15 cellular contexts compared by ENCODE assay signal in the genomic region with DNA sequence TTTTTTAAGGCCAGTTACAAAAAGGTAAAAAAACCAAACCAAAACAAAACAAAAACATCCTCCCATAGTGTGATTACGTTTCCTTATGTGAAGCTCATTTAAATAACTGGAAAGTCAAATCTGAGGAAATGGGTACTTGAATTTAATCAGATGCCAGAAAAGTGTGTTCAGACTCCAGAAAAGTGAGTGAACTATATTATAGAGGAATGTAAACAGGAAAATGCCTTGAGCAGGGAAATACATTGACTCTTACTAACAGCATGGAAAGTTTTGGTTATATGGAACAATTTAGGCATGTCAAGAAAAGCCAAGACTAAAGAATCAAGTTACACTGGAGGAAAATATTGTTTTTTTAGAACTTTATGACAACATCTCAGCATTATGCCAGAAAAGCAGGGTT. TPM values are rescaled to one million over a fixed set of nuclear protein-coding genes. Genes with fewer than 3 reads are reported as not detected.
A peak's percentile ranks its signal among the peaks of the same experiment; 100 is the strongest.
DNase-seq lines count a peak whose midpoint lies in the region; ATAC-seq and TF ChIP-seq lines count a peak whose summit lies in the region.
"Had no signal": no experiment of that assay in that cellular context is flagged by ENCODE, and none has a peak within 500 bp of the region (broad histone marks: within the 10 kb centered on the region; RNA-seq: fewer than 3 reads in every experiment).

No MANE protein-coding gene starts in this region.

- H3K36me3 ChIP-seq in HCT116 (ENCODE audit: control insufficient read depth in 1 of 2, insufficient read depth in 2 of 2, low read length in 2 of 2) = no peaks in the 10 kb centered on the region

- no peaks in the 10 kb centered on the region for H3K9me3 ChIP-seq in HCT116 (ENCODE audit: control insufficient read depth in 1 of 2, insufficient read depth in 1 of 2, low read depth in 1 of 2, low read length in 2 of 2)

- no peaks in the 10 kb centered on the region for H3K79me2 ChIP-seq in HCT116 (ENCODE audit: insufficient read depth, low read length)

- H3K4me1 Mint-ChIP-seq in endothelial cell (ENCODE audit: unreplicated experiment) (peaks cover 9% of the 10 kb centered on the region), progenitor cell of endocrine pancreas (ENCODE audit: low read depth) (peaks cover 4% of the 10 kb centered on the region)
- H3K4me1 Mint-ChIP-seq: neural crest cell had no signal

- no peak for ATAC-seq in HCT116
- no peak for ATAC-seq in GM21390 (IDR thresholded peaks at IDR 0.05; ENCODE audit: unreplicated experiment)

- peak overlapping the region; percentile 98 for H3K27ac Mint-ChIP-seq in endothelial cell (ENCODE audit: unreplicated experiment)
- H3K27ac Mint-ChIP-seq in progenitor cell of endocrine pancreas = peak overlapping the region; percentile 3
- H3K27ac Mint-ChIP-seq: activated naive CD8-positive, alpha-beta T cell; stimulated activated naive CD8-positive, alpha-beta T cell treated with anti-CD3 and anti-CD28 coated beads, Interleukin-15, Interleukin-2, amounts not matched to agents 100 ng/mL and 50 ng/mL, for 24 hours had no signal

- RAD21 ChIA-PET in HCT116 (lab: Charles Lee; ENCODE audit: low non-redundant PET in 1 of 2, low total read pairs in 2 of 2, uncharacterized antibody in 2 of 2, unreplicated experiment in 2 of 2) = no interaction called here

- no peak overlapping the region for H3K4me3 ChIP-seq in HCT116 (replicated peaks in 1 of 2; ENCODE audit: low read depth in 1 of 2, low read length in 2 of 2)

- TF ChIP-seq POLR2A in HCT116 (IDR thresholded peaks at IDR 0.05; ENCODE audit: borderline replicate concordance, extremely low read depth, insufficient read depth, insufficient read length) = no peak

- POLR2A ChIA-PET in HCT116 (lab: Charles Lee) = no interaction called here

- CTCF ChIA-PET in HCT116 (lab: Charles Lee) = no interaction called here

- no peak for TF ChIP-seq RAD21 in HCT116 (IDR thresholded peaks at IDR 0.05; ENCODE audit: low read depth)

- H3K27me3 Mint-ChIP-seq in endothelial cell (ENCODE audit: unreplicated experiment) (peaks cover 1% of the 10 kb centered on the region), progenitor cell of endocrine pancreas (no peaks in the 10 kb centered on the region)

- H3K4me1 ChIP-seq in HCT116 (ENCODE audit: control insufficient read depth in 1 of 2, insufficient read depth in 2 of 2, low read length in 2 of 2) = no peaks in the 10 kb centered on the region

- intact Hi-C loops in HCT116 (cut with micrococcal nuclease) = no loop called here

- no peaks in the 10 kb centered on the region for H3K9me2 ChIP-seq in HCT116 (ENCODE audit: insufficient read depth)

- no peak overlapping the region for H3K4me3 Mint-ChIP-seq in endothelial cell (ENCODE audit: unreplicated experiment)
- H3K4me3 Mint-ChIP-seq in progenitor cell of endocrine pancreas (ENCODE audit: low read depth) = no peak overlapping the region
- H3K4me3 Mint-ChIP-seq: activated naive CD8-positive, alpha-beta T cell; neural crest cell; stimulated activated naive CD8-positive, alpha-beta T cell treated with anti-CD3 and anti-CD28 coated beads, Interleukin-15, Interleukin-2, amounts not matched to agents 100 ng/mL and 50 ng/mL, for 24 hours had no signal

- H3K36me3 Mint-ChIP-seq in endothelial cell (ENCODE audit: low read depth, unreplicated experiment) (no peaks in the 10 kb centered on the region), progenitor cell of endocrine pancreas (ENCODE audit: insufficient read depth) (no peaks in the 10 kb centered on the region)

- DNase-seq in HCT116 (ENCODE audit: low read depth, low spot score) (no peak), OCI-M1 (lab: John Stamatoyannopoulos, UW) (peak; percentile 16), endothelial cell (ENCODE audit: low spot score) (no peak), progenitor cell of endocrine pancreas (ENCODE audit: low spot score, unreplicated experiment) (no peak), substantia nigra (lab: John Stamatoyannopoulos, UW) (no peak), NCI-H2196 treated with DMSO at 0.1 percent for 48 hours (lab: John Stamatoyannopoulos, UW; ENCODE audit: unreplicated experiment) (no peak)
- DNase-seq: activated CD4-positive, alpha-beta T cell treated with anti-CD3 and anti-CD28 coated beads for 1 hour; cerebellar nuclear complex; H7; mammary epithelial cell; MV-4-11 had no signal

- H3K27ac ChIP-seq in HCT116 (ENCODE audit: low read depth, low read length) = no peak overlapping the region
- H3K27ac ChIP-seq in substantia nigra (ENCODE audit: low read depth, low read length, poor library complexity, severe bottlenecking) = no peak overlapping the region

- H3K9ac ChIP-seq in HCT116 (ENCODE audit: low read length) = no peak overlapping the region

- peak overlapping the region; percentile 57 for H2AFZ ChIP-seq in HCT116 (ENCODE audit: low read depth, low read length, poor library complexity, severe bottlenecking)

- H3K9me3 Mint-ChIP-seq in endothelial cell (ENCODE audit: unreplicated experiment) (no peaks in the 10 kb centered on the region), progenitor cell of endocrine pancreas (ENCODE audit: low read depth) (peaks cover 3% of the 10 kb centered on the region)
- H3K9me3 Mint-ChIP-seq: stimulated activated naive CD8-positive, alpha-beta T cell treated with anti-CD3 and anti-CD28 coated beads, Interleukin-15, Interleukin-2, amounts not matched to agents 100 ng/mL and 50 ng/mL, for 24 hours had no signal

- H4K20me1 ChIP-seq in HCT116 (ENCODE audit: insufficient read depth) = no peaks in the 10 kb centered on the region

- H3K27me3 ChIP-seq in HCT116 (ENCODE audit: insufficient read depth, low read length) = no peaks in the 10 kb centered on the region

- no peak for TF ChIP-seq CTCF in HCT116 (IDR thresholded peaks at IDR 0.05 in 2 of 3, conservative IDR thresholded peaks at IDR 0.05 in 1 of 3; ENCODE audit: borderline replicate concordance in 1 of 3, insufficient read depth in 1 of 3, low read depth in 2 of 3, low read length in 2 of 3)
- no peak for TF ChIP-seq CTCF in endothelial cell (IDR thresholded peaks at IDR 0.05; ENCODE audit: unreplicated experiment)
- TF ChIP-seq CTCF in progenitor cell of endocrine pancreas (IDR thresholded peaks at IDR 0.05; ENCODE audit: unreplicated experiment) = no peak

- no TSS peak for BruUV-seq in HCT116 (replicated peaks; lab: Mats Ljungman, UMichigan)

- H3K4me2 ChIP-seq in HCT116 (ENCODE audit: low read length) = no peak overlapping the region

TF ChIP-seq in HCT116, 20 proteins besides CTCF, POLR2A, EP300 and RAD21:
- no peak for TF ChIP-seq EGR1 (IDR thresholded peaks at IDR 0.05; ENCODE audit: low read depth)
- no peak for TF ChIP-seq SIN3A (IDR thresholded peaks at IDR 0.05; ENCODE audit: low read depth)
- TF ChIP-seq CEBPB (IDR thresholded peaks at IDR 0.05; ENCODE audit: low read depth) = no peak
- TF ChIP-seq, protein P1, sequence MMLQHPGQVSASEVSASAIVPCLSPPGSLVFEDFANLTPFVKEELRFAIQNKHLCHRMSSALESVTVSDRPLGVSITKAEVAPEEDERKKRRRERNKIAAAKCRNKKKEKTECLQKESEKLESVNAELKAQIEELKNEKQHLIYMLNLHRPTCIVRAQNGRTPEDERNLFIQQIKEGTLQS (IDR thresholded peaks at IDR 0.05) = no peak
- TF ChIP-seq ELF1 (IDR thresholded peaks at IDR 0.05; ENCODE audit: borderline replicate concordance, low read depth) = no peak
- TF ChIP-seq, protein P2, sequence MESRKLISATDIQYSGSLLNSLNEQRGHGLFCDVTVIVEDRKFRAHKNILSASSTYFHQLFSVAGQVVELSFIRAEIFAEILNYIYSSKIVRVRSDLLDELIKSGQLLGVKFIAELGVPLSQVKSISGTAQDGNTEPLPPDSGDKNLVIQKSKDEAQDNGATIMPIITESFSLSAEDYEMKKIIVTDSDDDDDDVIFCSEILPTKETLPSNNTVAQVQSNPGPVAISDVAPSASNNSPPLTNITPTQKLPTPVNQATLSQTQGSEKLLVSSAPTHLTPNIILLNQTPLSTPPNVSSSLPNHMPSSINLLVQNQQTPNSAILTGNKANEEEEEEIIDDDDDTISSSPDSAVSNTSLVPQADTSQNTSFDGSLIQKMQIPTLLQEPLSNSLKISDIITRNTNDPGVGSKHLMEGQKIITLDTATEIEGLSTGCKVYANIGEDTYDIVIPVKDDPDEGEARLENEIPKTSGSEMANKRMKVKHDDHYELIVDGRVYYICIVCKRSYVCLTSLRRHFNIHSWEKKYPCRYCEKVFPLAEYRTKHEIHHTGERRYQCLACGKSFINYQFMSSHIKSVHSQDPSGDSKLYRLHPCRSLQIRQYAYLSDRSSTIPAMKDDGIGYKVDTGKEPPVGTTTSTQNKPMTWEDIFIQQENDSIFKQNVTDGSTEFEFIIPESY (IDR thresholded peaks at IDR 0.05; ENCODE audit: extremely low read depth, insufficient replicate concordance, low read length) = no peak
- no peak for TF ChIP-seq ZFX (IDR thresholded peaks at IDR 0.05)
- TF ChIP-seq, protein P3, sequence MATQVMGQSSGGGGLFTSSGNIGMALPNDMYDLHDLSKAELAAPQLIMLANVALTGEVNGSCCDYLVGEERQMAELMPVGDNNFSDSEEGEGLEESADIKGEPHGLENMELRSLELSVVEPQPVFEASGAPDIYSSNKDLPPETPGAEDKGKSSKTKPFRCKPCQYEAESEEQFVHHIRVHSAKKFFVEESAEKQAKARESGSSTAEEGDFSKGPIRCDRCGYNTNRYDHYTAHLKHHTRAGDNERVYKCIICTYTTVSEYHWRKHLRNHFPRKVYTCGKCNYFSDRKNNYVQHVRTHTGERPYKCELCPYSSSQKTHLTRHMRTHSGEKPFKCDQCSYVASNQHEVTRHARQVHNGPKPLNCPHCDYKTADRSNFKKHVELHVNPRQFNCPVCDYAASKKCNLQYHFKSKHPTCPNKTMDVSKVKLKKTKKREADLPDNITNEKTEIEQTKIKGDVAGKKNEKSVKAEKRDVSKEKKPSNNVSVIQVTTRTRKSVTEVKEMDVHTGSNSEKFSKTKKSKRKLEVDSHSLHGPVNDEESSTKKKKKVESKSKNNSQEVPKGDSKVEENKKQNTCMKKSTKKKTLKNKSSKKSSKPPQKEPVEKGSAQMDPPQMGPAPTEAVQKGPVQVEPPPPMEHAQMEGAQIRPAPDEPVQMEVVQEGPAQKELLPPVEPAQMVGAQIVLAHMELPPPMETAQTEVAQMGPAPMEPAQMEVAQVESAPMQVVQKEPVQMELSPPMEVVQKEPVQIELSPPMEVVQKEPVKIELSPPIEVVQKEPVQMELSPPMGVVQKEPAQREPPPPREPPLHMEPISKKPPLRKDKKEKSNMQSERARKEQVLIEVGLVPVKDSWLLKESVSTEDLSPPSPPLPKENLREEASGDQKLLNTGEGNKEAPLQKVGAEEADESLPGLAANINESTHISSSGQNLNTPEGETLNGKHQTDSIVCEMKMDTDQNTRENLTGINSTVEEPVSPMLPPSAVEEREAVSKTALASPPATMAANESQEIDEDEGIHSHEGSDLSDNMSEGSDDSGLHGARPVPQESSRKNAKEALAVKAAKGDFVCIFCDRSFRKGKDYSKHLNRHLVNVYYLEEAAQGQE (IDR thresholded peaks at IDR 0.05; ENCODE audit: low read depth) = no peak
- no peak for TF ChIP-seq POLR2AphosphoS5 (IDR thresholded peaks at IDR 0.05; ENCODE audit: low read depth, low read length)
TF ChIP-seq in HCT116: peak in this region for 0.

RNA-seq across cellular contexts. Expression of gene RNF20, which starts 37.8 kb away (rescaled TPM):
- total RNA-seq in HCT116 (2021; ENCODE audit: unreplicated experiment) (37.6 TPM), endothelial cell (ENCODE audit: unreplicated experiment) (46.1 TPM), progenitor cell of endocrine pancreas (53.9 and 56.9 TPM in 2 replicates)
- polyA plus RNA-seq in HCT116 (2012) = 24.9 and 25.5 TPM in 2 replicates
